10 cellular contexts compared by ENCODE assay signal in the genomic region with DNA sequence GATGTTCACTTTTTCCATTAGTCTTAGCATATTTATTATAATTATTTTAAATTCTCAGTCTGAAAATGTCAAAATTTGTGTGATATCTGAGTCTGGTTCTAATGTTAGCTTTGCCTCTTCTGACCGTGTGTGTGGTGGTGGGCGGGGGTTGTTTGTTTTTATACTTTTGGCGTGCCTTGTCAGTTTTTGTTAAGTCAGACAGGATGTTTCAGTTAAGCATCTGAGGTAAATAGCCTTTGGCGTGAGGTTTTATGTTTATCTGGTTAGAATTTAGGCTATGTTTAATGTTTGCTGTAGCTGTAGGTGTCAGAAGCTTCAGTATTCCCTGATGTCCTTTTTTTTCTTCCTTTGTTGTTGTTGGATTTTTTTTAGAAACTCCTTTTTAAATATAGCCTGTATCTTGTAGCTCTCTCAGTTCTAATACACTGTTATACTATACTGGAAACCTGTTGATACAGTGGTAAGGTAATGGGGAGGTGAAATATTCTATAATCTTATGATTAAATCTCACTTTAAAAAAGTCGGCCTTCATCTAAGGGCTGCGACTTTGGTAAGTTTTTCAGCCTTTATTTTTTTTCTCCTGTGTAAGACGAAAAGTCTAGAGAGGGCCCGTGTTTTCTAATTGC.
DNase-seq lines count a peak whose midpoint lies in the region; ATAC-seq, FAIRE-seq and TF ChIP-seq lines count a peak whose summit lies in the region.
"Had no signal": no experiment of that assay in that cellular context is flagged by ENCODE, and none has a peak within 500 bp of the region (broad histone marks: within the 10 kb centered on the region; RNA-seq: fewer than 3 reads in every experiment).

No MANE protein-coding gene starts in this region.

- H3K4me2 ChIP-seq in K562 (ENCODE audit: insufficient read depth, low read length) = peak overlapping the region; percentile 37

- H3K36me3 ChIP-seq in KOPT-K1 (ENCODE audit: insufficient read depth, low read length) = peaks cover 81% of the 10 kb centered on the region
- H3K36me3 ChIP-seq in K562 (ENCODE audit: control insufficient read depth, insufficient read depth, low read length) = peaks cover 43% of the 10 kb centered on the region

- peaks cover 36% of the 10 kb centered on the region for H3K36me3 Mint-ChIP-seq in natural killer cell treated with Interleukin-12 subunit alpha and Interleukin-12 subunit beta and Interleukin-15 and Interleukin-18, amount 100 ng/mL, for 72 hours

- peak overlapping the region; percentile 60 for H2AFZ ChIP-seq in K562 (ENCODE audit: low read depth, low read length)

- in situ Hi-C loops in K562 (cut with MboI) = no loop called here

- no peaks in the 10 kb centered on the region for H4K20me1 ChIP-seq in K562 (replicated peaks; ENCODE audit: control insufficient read depth, insufficient read depth, low read length)

- TF ChIP-seq RAD21 in K562 (CRISPR knock-in tag; conservative IDR thresholded peaks at IDR 0.05 in 1 of 2, IDR thresholded peaks at IDR 0.05 in 1 of 2) = no peak

- WGBS in K562 (ENCODE audit: insufficient coverage, low coverage, missing lambda C conversion rate) = 5% methylated on average over 8 of the region's 8 CpGs

- no peaks in the 10 kb centered on the region for H3K27me3 ChIP-seq in K562 (ENCODE audit: control insufficient read depth in 2 of 2, insufficient read depth in 2 of 2, low read length in 2 of 2)

- POLR2A ChIA-PET in K562 (lab: Yijun Ruan, JAX) = interaction anchor here (0.9 to 1.4 kb wide), 2 partner anchors 11 to 152 kb away, joined by 3 to 4 read pairs; no protein-coding TSS in a partner anchor

- H3K9ac ChIP-seq in K562 (ENCODE audit: insufficient read depth in 1 of 2, low read depth in 2 of 2, low read length in 2 of 2) = peak overlapping the region in 1 of 2 experiments; percentile 56; a peak in 2 of 4 replicates

- peaks cover 0 to 19% of the 10 kb centered on the region in 2 experiments; a peak in 3 of 5 replicates for H3K4me1 ChIP-seq in K562 (replicated peaks in 1 of 2; ENCODE audit: control insufficient read depth in 2 of 2, insufficient read depth in 2 of 2, low read length in 2 of 2)

- H3K27ac Mint-ChIP-seq in natural killer cell treated with Interleukin-12 subunit alpha and Interleukin-12 subunit beta and Interleukin-15 and Interleukin-18, amount 100 ng/mL, for 72 hours = peak overlapping the region; percentile 44 to 91

- BruUV-seq in K562 (replicated peaks; lab: Mats Ljungman, UMichigan) = no TSS peak

- peak; percentile 28 for DNase-seq in NCI-H146 (lab: John Stamatoyannopoulos, UW)
- no peak for DNase-seq in NCI-H146 treated with DMSO at 0.1 percent for 48 hours (lab: John Stamatoyannopoulos, UW; ENCODE audit: unreplicated experiment)
- peak in 2 of 4 experiments; percentile 17 to 45 for DNase-seq in K562 (ENCODE audit: extremely low read depth in 1 of 4, low spot score in 3 of 4)
- no peak for DNase-seq in natural killer cell treated with Interleukin-12 subunit alpha and Interleukin-12 subunit beta and Interleukin-15 and Interleukin-18, amount 100 ng/mL, for 72 hours (ENCODE audit: low spot score)
- no peak for DNase-seq in anterior cingulate cortex (lab: John Stamatoyannopoulos, UW)
- DNase-seq: activated CD8-positive, alpha-beta memory T cell treated with anti-CD3 and anti-CD28 coated beads, Interleukin-2, amount 50 U/mL, for 48 hours had no signal

- H3K4me1 Mint-ChIP-seq in natural killer cell treated with Interleukin-12 subunit alpha and Interleukin-12 subunit beta and Interleukin-15 and Interleukin-18, amount 100 ng/mL, for 72 hours (ENCODE audit: low read depth in 2 of 2) = peaks cover 44 to 56% of the 10 kb centered on the region in 2 donors

- H3K4me3 ChIP-seq in K562 = 0 out of 2 replicates have a peak overlapping the region, but pooled peaks have one; percentile 5

- no peak for TF ChIP-seq CTCF in K562 (IDR thresholded peaks at IDR 0.05 in 2 of 3, conservative IDR thresholded peaks at IDR 0.05 in 1 of 3; ENCODE audit: insufficient read depth in 2 of 3, low read depth in 1 of 3, low read length in 3 of 3)

- H3K4me3 Mint-ChIP-seq in natural killer cell treated with Interleukin-12 subunit alpha and Interleukin-12 subunit beta and Interleukin-15 and Interleukin-18, amount 100 ng/mL, for 72 hours = peak overlapping the region; percentile 17

- no peaks in the 10 kb centered on the region for H3K27me3 Mint-ChIP-seq in natural killer cell treated with Interleukin-12 subunit alpha and Interleukin-12 subunit beta and Interleukin-15 and Interleukin-18, amount 100 ng/mL, for 72 hours

- TF ChIP-seq EP300 in K562 (IDR thresholded peaks at IDR 0.05; ENCODE audit: low read length) = 0 out of 2 replicates have a peak, but pooled peaks have one; percentile 30

- peak overlapping the region; percentile 48 for H3K27ac ChIP-seq in KOPT-K1 (ENCODE audit: low read depth, low read length, poor library complexity, severe bottlenecking)
- H3K27ac ChIP-seq in K562 (ENCODE audit: extremely low read depth, low read depth, low read length) = peak overlapping the region; percentile 81

- intact Hi-C loops in K562 (cut with micrococcal nuclease) = no loop called here

- CTCF ChIA-PET in K562 (lab: Yijun Ruan, JAX; ENCODE audit: low intra/inter-chr PET ratio) = no interaction called here

- H3K9me3 ChIP-seq in KOPT-K1 (ENCODE audit: insufficient read depth, low read length, poor library complexity, severe bottlenecking) (peaks cover 16% of the 10 kb centered on the region), K562 (replicated peaks; ENCODE audit: control insufficient read depth, insufficient read depth, low read depth, low read length) (no peaks in the 10 kb centered on the region)

- ATAC-seq in K562 = peak; percentile 80
- ATAC-seq in natural killer cell treated with Interleukin-12 subunit alpha and Interleukin-12 subunit beta and Interleukin-15 and Interleukin-18, amount 100 ng/mL, for 72 hours = peak in 1 of 2 donors; percentile 64
- ATAC-seq in SK-N-SH treated with all-trans-retinoic acid at 6 μM for 48 hours = no peak
- ATAC-seq in GM21576 (IDR thresholded peaks at IDR 0.05; ENCODE audit: unreplicated experiment) = no peak

- no peaks in the 10 kb centered on the region for H3K9me1 ChIP-seq in K562 (ENCODE audit: control insufficient read depth, insufficient read depth, low read length)

- peak; percentile 19 for FAIRE-seq in K562 (lab: Jason Lieb, UNC)
- FAIRE-seq: urothelium cell line had no signal

- H3K79me2 ChIP-seq in K562 (ENCODE audit: control insufficient read depth, insufficient read depth, low read length) = peaks cover 16% of the 10 kb centered on the region; the same call in 1 of the 3 replicates

- TF ChIP-seq POLR2A in K562 (conservative IDR thresholded peaks at IDR 0.05) = no peak

- H3K9me3 Mint-ChIP-seq in natural killer cell treated with Interleukin-12 subunit alpha and Interleukin-12 subunit beta and Interleukin-15 and Interleukin-18, amount 100 ng/mL, for 72 hours = no peaks in the 10 kb centered on the region

TF ChIP-seq in K562, 482 proteins besides CTCF, POLR2A, EP300 and RAD21 (continues in another document):
- no peak for TF ChIP-seq POLR2AphosphoS5 (IDR thresholded peaks at IDR 0.05; ENCODE audit: control insufficient read depth, insufficient read depth, low read depth, low read length)
- TF ChIP-seq, protein P1, sequence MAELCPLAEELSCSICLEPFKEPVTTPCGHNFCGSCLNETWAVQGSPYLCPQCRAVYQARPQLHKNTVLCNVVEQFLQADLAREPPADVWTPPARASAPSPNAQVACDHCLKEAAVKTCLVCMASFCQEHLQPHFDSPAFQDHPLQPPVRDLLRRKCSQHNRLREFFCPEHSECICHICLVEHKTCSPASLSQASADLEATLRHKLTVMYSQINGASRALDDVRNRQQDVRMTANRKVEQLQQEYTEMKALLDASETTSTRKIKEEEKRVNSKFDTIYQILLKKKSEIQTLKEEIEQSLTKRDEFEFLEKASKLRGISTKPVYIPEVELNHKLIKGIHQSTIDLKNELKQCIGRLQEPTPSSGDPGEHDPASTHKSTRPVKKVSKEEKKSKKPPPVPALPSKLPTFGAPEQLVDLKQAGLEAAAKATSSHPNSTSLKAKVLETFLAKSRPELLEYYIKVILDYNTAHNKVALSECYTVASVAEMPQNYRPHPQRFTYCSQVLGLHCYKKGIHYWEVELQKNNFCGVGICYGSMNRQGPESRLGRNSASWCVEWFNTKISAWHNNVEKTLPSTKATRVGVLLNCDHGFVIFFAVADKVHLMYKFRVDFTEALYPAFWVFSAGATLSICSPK (IDR thresholded peaks at IDR 0.05; ENCODE audit: borderline replicate concordance) = no peak
- TF ChIP-seq, protein P2, sequence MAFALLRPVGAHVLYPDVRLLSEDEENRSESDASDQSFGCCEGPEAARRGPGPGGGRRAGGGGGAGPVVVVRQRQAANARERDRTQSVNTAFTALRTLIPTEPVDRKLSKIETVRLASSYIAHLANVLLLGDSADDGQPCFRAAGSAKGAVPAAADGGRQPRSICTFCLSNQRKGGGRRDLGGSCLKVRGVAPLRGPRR (CRISPR knock-in tag; IDR thresholded peaks at IDR 0.05) = no peak
- TF ChIP-seq NFE2 (IDR thresholded peaks at IDR 0.05; ENCODE audit: low read depth) = 0 out of 2 replicates have a peak, but pooled peaks have one; percentile 4

TF ChIP-seq in SK-N-SH treated with all-trans-retinoic acid at 6 μM for 48 hours, 23 proteins besides CTCF, POLR2A, EP300 and RAD21 (continues in another document):
- TF ChIP-seq ESRRG (CRISPR knock-in tag; IDR thresholded peaks at IDR 0.05) (no peak), ISL1 (CRISPR knock-in tag; IDR thresholded peaks at IDR 0.05) (no peak), ZFP30 (CRISPR knock-in tag; IDR thresholded peaks at IDR 0.05) (no peak), TOX (CRISPR knock-in tag; IDR thresholded peaks at IDR 0.05; ENCODE audit: borderline replicate concordance) (no peak), CSDC2 (CRISPR knock-in tag; IDR thresholded peaks at IDR 0.05) (no peak), RARB (CRISPR knock-in tag; IDR thresholded peaks at IDR 0.05) (no peak)
- TF ChIP-seq, protein P3, sequence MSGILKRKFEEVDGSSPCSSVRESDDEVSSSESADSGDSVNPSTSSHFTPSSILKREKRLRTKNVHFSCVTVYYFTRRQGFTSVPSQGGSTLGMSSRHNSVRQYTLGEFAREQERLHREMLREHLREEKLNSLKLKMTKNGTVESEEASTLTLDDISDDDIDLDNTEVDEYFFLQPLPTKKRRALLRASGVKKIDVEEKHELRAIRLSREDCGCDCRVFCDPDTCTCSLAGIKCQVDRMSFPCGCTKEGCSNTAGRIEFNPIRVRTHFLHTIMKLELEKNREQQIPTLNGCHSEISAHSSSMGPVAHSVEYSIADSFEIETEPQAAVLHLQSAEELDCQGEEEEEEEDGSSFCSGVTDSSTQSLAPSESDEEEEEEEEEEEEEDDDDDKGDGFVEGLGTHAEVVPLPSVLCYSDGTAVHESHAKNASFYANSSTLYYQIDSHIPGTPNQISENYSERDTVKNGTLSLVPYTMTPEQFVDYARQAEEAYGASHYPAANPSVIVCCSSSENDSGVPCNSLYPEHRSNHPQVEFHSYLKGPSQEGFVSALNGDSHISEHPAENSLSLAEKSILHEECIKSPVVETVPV (CRISPR knock-in tag; IDR thresholded peaks at IDR 0.05) = no peak
